Comparison of ENCODE assay signal across 8 cellular contexts in genomic region chr6:16635810-16636602, GRCh38.
A peak's percentile ranks its signal among the peaks of the same experiment; 100 is the strongest.
DNase-seq lines count a peak whose midpoint lies in the region; ATAC-seq and TF ChIP-seq lines count a peak whose summit lies in the region.

No MANE protein-coding gene starts in this region.

- ATAC-seq in GM21367 (IDR thresholded peaks at IDR 0.05; ENCODE audit: unreplicated experiment) (no peak), GM21360 (IDR thresholded peaks at IDR 0.05; ENCODE audit: unreplicated experiment) (no peak)

- DNase-seq in MCF 10A (ENCODE audit: unreplicated experiment): peak; percentile 72
- DNase-seq in breast epithelium (ENCODE audit: low spot score in 2 of 2): no peak
- peak; percentile 89 for DNase-seq in LHCN-M2 (ENCODE audit: low read depth)
- peak; percentile 55 to 67 for DNase-seq in cardiac fibroblast (ENCODE audit: low read depth in 2 of 2)
- DNase-seq in skeletal muscle cell (ENCODE audit: low read depth): peak; percentile 52
- no peak for DNase-seq in activated CD4-positive, CD25-positive, alpha-beta regulatory T cell (lab: John Stamatoyannopoulos, UW)

- BruUV-seq in MCF 10A (replicated peaks; lab: Mats Ljungman, UMichigan): no TSS peak

- H3K36me3 ChIP-seq in breast epithelium: no peaks in the 10 kb centered on the region

- TF ChIP-seq CTCF in MCF 10A (IDR thresholded peaks at IDR 0.05; ENCODE audit: unreplicated experiment) (no peak), breast epithelium (IDR thresholded peaks at IDR 0.05) (no peak), cardiac fibroblast (IDR thresholded peaks at IDR 0.05; ENCODE audit: low read depth, low read length) (no peak)

- intact Hi-C loops in MCF 10A (cut with micrococcal nuclease): loop anchor here (5.0 kb wide), 1 partner anchor 76 kb away; no protein-coding TSS in a partner anchor
- intact Hi-C loops in breast epithelium (cut with DNase I; ENCODE audit: low total_unique reads): no loop called here

- no peaks in the 10 kb centered on the region for H3K4me1 ChIP-seq in breast epithelium

- peaks cover 6% of the 10 kb centered on the region for H3K36me3 Mint-ChIP-seq in MCF 10A (ENCODE audit: insufficient read depth, unreplicated experiment)

- H3K4me3 Mint-ChIP-seq in MCF 10A (ENCODE audit: unreplicated experiment): no peak overlapping the region

- no peaks in the 10 kb centered on the region for H3K27me3 Mint-ChIP-seq in MCF 10A (ENCODE audit: insufficient read depth, unreplicated experiment)

- peaks cover 0 to 2% of the 10 kb centered on the region in 2 donors for H3K9me3 ChIP-seq in breast epithelium

- peak overlapping the region; percentile 65 for H3K27ac Mint-ChIP-seq in MCF 10A (ENCODE audit: low read depth, unreplicated experiment)

- H3K27me3 ChIP-seq in breast epithelium: no peaks in the 10 kb centered on the region

- TF ChIP-seq POLR2A in breast epithelium (IDR thresholded peaks at IDR 0.05): no peak

- H3K9me3 Mint-ChIP-seq in MCF 10A (ENCODE audit: unreplicated experiment): no peaks in the 10 kb centered on the region

- peak overlapping the region in 1 of 2 donors; percentile 1 for H3K27ac ChIP-seq in breast epithelium

- POLR2A ChIA-PET in MCF 10A (lab: Yijun Ruan, JAX): interaction anchor here (0.6 to 1.1 kb wide), 2 partner anchors 46 to 90 kb away, joined by 3 read pairs; no protein-coding TSS in a partner anchor

- CTCF ChIA-PET in MCF 10A (lab: Yijun Ruan, JAX): interaction anchor here (0.6 kb wide), 1 partner anchor 12 kb away, joined by 3 read pairs; no protein-coding TSS in a partner anchor

- H3K4me3 ChIP-seq in breast epithelium (no peak overlapping the region), cardiac fibroblast (replicated peaks in 1 of 2; ENCODE audit: low read depth in 2 of 2, low read length in 2 of 2) (no peak overlapping the region), skeletal muscle cell (ENCODE audit: low read depth, low read length) (no peak overlapping the region)

- peaks cover 11% of the 10 kb centered on the region for H3K4me1 Mint-ChIP-seq in MCF 10A (ENCODE audit: insufficient read depth, unreplicated experiment)

Comparison
In these comparisons a context has a peak if more than half of its experiments do, and no peak if none do; other contexts are left out.
1. DNase-seq: peak in MCF 10A (single experiment), LHCN-M2 (single experiment), cardiac fibroblast (2 of 2) and skeletal muscle cell (single experiment); none in breast epithelium (0 of 2) and activated CD4-positive, CD25-positive, alpha-beta regulatory T cell (0 of 4).